Comparison of ENCODE assay signal across 8 cellular contexts in the genomic region with DNA sequence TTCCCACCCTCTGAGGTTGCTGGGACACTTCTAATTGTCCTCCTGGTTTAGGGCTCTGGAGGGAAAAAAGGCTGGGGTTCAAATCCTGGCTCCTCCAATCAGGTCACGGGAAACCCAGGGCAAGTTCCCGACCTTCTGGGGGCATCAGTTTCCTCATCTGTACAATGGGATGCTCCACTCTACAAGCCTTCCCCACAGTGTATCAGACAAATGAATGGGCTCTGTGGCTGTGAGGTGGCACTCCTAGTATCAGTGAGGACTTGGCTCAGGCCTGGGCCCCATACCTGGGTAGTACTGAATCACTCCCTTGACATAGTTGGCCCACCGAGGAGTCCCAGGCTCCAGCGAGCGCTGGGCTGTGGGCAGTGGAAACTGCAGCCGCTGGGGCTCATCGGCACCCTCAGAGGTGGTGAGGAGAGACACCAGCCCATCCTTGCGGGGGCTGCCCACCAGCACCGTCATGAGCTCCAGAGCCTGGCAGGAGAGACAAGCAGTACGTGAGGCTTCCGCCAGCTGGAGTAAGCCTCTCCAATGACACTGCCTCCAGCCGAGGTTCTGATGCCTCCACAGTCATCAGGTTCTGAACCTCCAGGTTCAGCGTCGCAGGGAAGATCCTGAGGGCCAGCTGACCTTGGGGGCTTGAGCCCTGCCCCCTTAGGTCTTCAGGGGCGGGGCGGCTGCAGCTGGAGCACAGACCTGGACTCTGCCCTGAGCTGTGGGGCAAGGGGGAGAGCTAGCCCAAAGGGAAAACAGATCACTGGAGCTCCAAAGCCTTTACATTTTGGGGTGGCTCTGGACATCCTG. TPM values are rescaled to one million over a fixed set of nuclear protein-coding genes. Genes with fewer than 3 reads are reported as not detected.
DNase-seq lines count a peak whose midpoint lies in the region; ATAC-seq and TF ChIP-seq lines count a peak whose summit lies in the region.

No MANE protein-coding gene starts in this region.

- peaks cover 0 to 6% of the 10 kb centered on the region in 2 donors for H3K4me1 Mint-ChIP-seq in natural killer cell treated with Interleukin-12 subunit alpha and Interleukin-12 subunit beta and Interleukin-15 and Interleukin-18, amount 100 ng/mL, for 72 hours (ENCODE audit: low read depth in 2 of 2)

- H3K27me3 Mint-ChIP-seq in natural killer cell treated with Interleukin-12 subunit alpha and Interleukin-12 subunit beta and Interleukin-15 and Interleukin-18, amount 100 ng/mL, for 72 hours, result no peaks in the 10 kb centered on the region

- H3K9ac ChIP-seq in duodenal mucosa (ENCODE audit: low read depth in 1 of 2, low read length in 2 of 2), result peak overlapping the region; percentile 76 to 86

- H3K9me3 ChIP-seq in BE2C, result no peaks in the 10 kb centered on the region
- no peaks in the 10 kb centered on the region for H3K9me3 ChIP-seq in MG63
- no peaks in the 10 kb centered on the region for H3K9me3 ChIP-seq in duodenal mucosa (ENCODE audit: control insufficient read depth in 1 of 2, low read length in 2 of 2)

- H3K27me3 ChIP-seq in BE2C, result no peaks in the 10 kb centered on the region
- no peaks in the 10 kb centered on the region for H3K27me3 ChIP-seq in MG63
- H3K27me3 ChIP-seq in duodenal mucosa (ENCODE audit: control insufficient read depth in 1 of 2, insufficient read depth in 2 of 2, low read length in 2 of 2), result no peaks in the 10 kb centered on the region

- H3K36me3 Mint-ChIP-seq in natural killer cell treated with Interleukin-12 subunit alpha and Interleukin-12 subunit beta and Interleukin-15 and Interleukin-18, amount 100 ng/mL, for 72 hours, result no peaks in the 10 kb centered on the region

- H3K9me3 Mint-ChIP-seq in natural killer cell treated with Interleukin-12 subunit alpha and Interleukin-12 subunit beta and Interleukin-15 and Interleukin-18, amount 100 ng/mL, for 72 hours, result no peaks in the 10 kb centered on the region

- DNase-seq in BE2C (no peak), MG63 (no peak), NOMO-1 treated with DMSO at 0.1 percent for 48 hours (lab: John Stamatoyannopoulos, UW; ENCODE audit: unreplicated experiment) (no peak), HPDE6-E6E7 (ENCODE audit: extremely low spot score) (no peak), cerebellar cortex (ENCODE audit: low spot score) (no peak)
- DNase-seq in natural killer cell treated with Interleukin-12 subunit alpha and Interleukin-12 subunit beta and Interleukin-15 and Interleukin-18, amount 100 ng/mL, for 72 hours (ENCODE audit: low spot score), result no peak

- H3K4me1 ChIP-seq in BE2C, result peaks cover 3% of the 10 kb centered on the region; the same call in 1 of the 2 replicates
- H3K4me1 ChIP-seq in duodenal mucosa (ENCODE audit: control insufficient read depth in 1 of 2, insufficient read depth in 2 of 2, low read length in 2 of 2), result peaks cover 10 to 18% of the 10 kb centered on the region in 2 donors

- peak overlapping the region; percentile 77 for H3K4me3 Mint-ChIP-seq in natural killer cell treated with Interleukin-12 subunit alpha and Interleukin-12 subunit beta and Interleukin-15 and Interleukin-18, amount 100 ng/mL, for 72 hours

- no peak for ATAC-seq in natural killer cell treated with Interleukin-12 subunit alpha and Interleukin-12 subunit beta and Interleukin-15 and Interleukin-18, amount 100 ng/mL, for 72 hours
- no peak for ATAC-seq in HG02642 (IDR thresholded peaks at IDR 0.05; ENCODE audit: poor library complexity, unreplicated experiment)

- H3K4me3 ChIP-seq in BE2C (ENCODE audit: low read depth, low read length) (peak overlapping the region; percentile 71), MG63 (peak overlapping the region; percentile 69), duodenal mucosa (ENCODE audit: low read depth in 1 of 2, low read length in 2 of 2) (peak overlapping the region; percentile 77 to 83)

- H3K27ac Mint-ChIP-seq in natural killer cell treated with Interleukin-12 subunit alpha and Interleukin-12 subunit beta and Interleukin-15 and Interleukin-18, amount 100 ng/mL, for 72 hours, result peak overlapping the region in 1 of 2 donors; percentile 77

- no peak for TF ChIP-seq CTCF in BE2C (IDR thresholded peaks at IDR 0.05; ENCODE audit: low read depth, low read length)

- no peak overlapping the region for H3K27ac ChIP-seq in duodenal mucosa (ENCODE audit: low read depth, low read length)

- no peaks in the 10 kb centered on the region for H3K36me3 ChIP-seq in BE2C
- H3K36me3 ChIP-seq in MG63, result 0 out of 2 replicates have a peak, but pooled peaks cover 4% of the 10 kb centered on the region
- H3K36me3 ChIP-seq in duodenal mucosa (ENCODE audit: control insufficient read depth in 1 of 2, insufficient read depth in 2 of 2, low read length in 2 of 2), result peaks cover 0 to 14% of the 10 kb centered on the region in 2 donors

RNA-seq across cellular contexts. Expression of a gene that starts 1.2 kb away (rescaled TPM):
- 20.7 TPM for polyA plus RNA-seq in BE2C (2012; ENCODE audit: insufficient read depth, insufficient read length, low read depth)
- 30.4 and 51.1 TPM in 2 replicates for total RNA-seq in MG63 (2014; rRNA removed; shearing (Covaris generic); ENCODE audit: low replicate concordance)
- 10 to 100 TPM; 13.7 to 31.1 TPM for total RNA-seq in natural killer cell treated with Interleukin-12 subunit alpha and Interleukin-12 subunit beta and Interleukin-15 and Interleukin-18, amount 100 ng/mL, for 72 hours

RNA-seq across cellular contexts. Expression of a gene that starts 20.8 kb away (rescaled TPM):
- 27.3 TPM for polyA plus RNA-seq in BE2C (2012; ENCODE audit: insufficient read depth, insufficient read length, low read depth)
- 16.0 and 48.1 TPM in 2 replicates for total RNA-seq in MG63 (2014; rRNA removed; shearing (Covaris generic); ENCODE audit: low replicate concordance)
- 10 to 100 TPM; 30.6 to 39.8 TPM for total RNA-seq in natural killer cell treated with Interleukin-12 subunit alpha and Interleukin-12 subunit beta and Interleukin-15 and Interleukin-18, amount 100 ng/mL, for 72 hours

RNA-seq across cellular contexts. Expression of a gene that starts 42.6 kb away (rescaled TPM):
- 2.8 TPM for polyA plus RNA-seq in BE2C (2012; ENCODE audit: insufficient read depth, insufficient read length, low read depth)
- total RNA-seq in MG63 (2014; rRNA removed; shearing (Covaris generic); ENCODE audit: low replicate concordance), result not detected in 2 replicates
- under 1 TPM in 1 of 2 donors, not detected in 1; 0.90 TPM for total RNA-seq in natural killer cell treated with Interleukin-12 subunit alpha and Interleukin-12 subunit beta and Interleukin-15 and Interleukin-18, amount 100 ng/mL, for 72 hours
